9 cellular contexts compared by ENCODE assay signal in the genomic region with DNA sequence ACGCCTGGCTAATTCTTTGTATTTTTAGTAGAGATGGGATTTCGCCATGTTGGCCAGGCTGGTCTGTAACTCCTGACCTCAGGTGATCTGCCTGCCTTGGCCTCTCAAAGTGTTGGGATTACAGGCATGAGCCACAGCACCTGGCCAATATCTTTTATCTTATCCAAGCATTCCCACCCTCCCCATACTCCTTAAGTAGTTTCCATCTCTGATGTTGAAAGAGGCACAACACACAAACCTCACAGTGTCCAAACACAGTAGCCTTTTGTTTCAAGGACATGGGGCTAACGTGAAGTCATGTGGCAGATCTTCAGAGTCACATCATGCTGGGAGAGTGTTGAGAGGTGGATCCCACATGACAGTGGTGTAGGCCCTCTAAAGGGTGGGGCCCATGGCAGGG. TPM values are rescaled to one million over a fixed set of nuclear protein-coding genes. Genes with fewer than 3 reads are reported as not detected.
DNase-seq lines count a peak whose midpoint lies in the region; ATAC-seq lines count a peak whose summit lies in the region.
"Not testable (repeated sequence)": the region's sequence is repeated elsewhere in the genome, so short reads cannot be mapped to it uniquely, and the experiment has no call there.
"Had no signal": no experiment of that assay in that cellular context is flagged by ENCODE, and none has a peak within 500 bp of the region (broad histone marks: within the 10 kb centered on the region; RNA-seq: fewer than 3 reads in every experiment).

No MANE protein-coding gene starts in this region.

- DNase-seq in COLO829 (ENCODE audit: low spot score) = peak; percentile 90
- DNase-seq in SK-MEL-5 (ENCODE audit: low read depth, low spot score) = peak; percentile 98
- peak; percentile 77 for DNase-seq in globus pallidus (ENCODE audit: low spot score)
- not testable (repeated sequence) for DNase-seq in natural killer cell treated with Interleukin-12 subunit alpha and Interleukin-12 subunit beta and Interleukin-15 and Interleukin-18, amount 100 ng/mL, for 72 hours (ENCODE audit: low spot score)
- peak in 21 of 49 donors; percentile 9 to 62 (median 25) for DNase-seq in substantia nigra (lab: John Stamatoyannopoulos, UW)

- not testable (repeated sequence) for H3K27ac Mint-ChIP-seq in natural killer cell treated with Interleukin-12 subunit alpha and Interleukin-12 subunit beta and Interleukin-15 and Interleukin-18, amount 100 ng/mL, for 72 hours

- H3K27me3 ChIP-seq in layer of hippocampus (ENCODE audit: control insufficient read depth, insufficient read depth, low read length) = not testable (repeated sequence)

- H3K27me3 Mint-ChIP-seq in natural killer cell treated with Interleukin-12 subunit alpha and Interleukin-12 subunit beta and Interleukin-15 and Interleukin-18, amount 100 ng/mL, for 72 hours = peaks cover 9 to 33% of the 10 kb centered on the region in 2 donors

- H3K9me3 Mint-ChIP-seq in natural killer cell treated with Interleukin-12 subunit alpha and Interleukin-12 subunit beta and Interleukin-15 and Interleukin-18, amount 100 ng/mL, for 72 hours = not testable (repeated sequence)

- H3K4me3 Mint-ChIP-seq in natural killer cell treated with Interleukin-12 subunit alpha and Interleukin-12 subunit beta and Interleukin-15 and Interleukin-18, amount 100 ng/mL, for 72 hours = peak overlapping the region; percentile 37

- H3K36me3 Mint-ChIP-seq in natural killer cell treated with Interleukin-12 subunit alpha and Interleukin-12 subunit beta and Interleukin-15 and Interleukin-18, amount 100 ng/mL, for 72 hours = not testable (repeated sequence)

- ATAC-seq in natural killer cell treated with Interleukin-12 subunit alpha and Interleukin-12 subunit beta and Interleukin-15 and Interleukin-18, amount 100 ng/mL, for 72 hours = not testable (repeated sequence)

- peak overlapping the region; percentile 78 for H3K27ac ChIP-seq in cingulate gyrus (ENCODE audit: low read depth, low read length)
- peak overlapping the region; percentile 83 for H3K27ac ChIP-seq in layer of hippocampus (ENCODE audit: low read depth, low read length)
- H3K27ac ChIP-seq in substantia nigra (ENCODE audit: low read depth, low read length, poor library complexity, severe bottlenecking) = peak overlapping the region; percentile 78

- peaks cover 0 to 12% of the 10 kb centered on the region in 2 donors for H3K4me1 Mint-ChIP-seq in natural killer cell treated with Interleukin-12 subunit alpha and Interleukin-12 subunit beta and Interleukin-15 and Interleukin-18, amount 100 ng/mL, for 72 hours (ENCODE audit: low read depth in 2 of 2)

- in situ Hi-C loops in SK-MEL-5 (cut with HindIII; ENCODE audit: low pct_unique_long_range_greater_than_20kb, low sequenced_read_pairs) = not testable (repeated sequence)

RNA-seq across cellular contexts. Expression of a gene that starts 10.8 kb away (rescaled TPM):
- total RNA-seq in SK-MEL-5 (2014; rRNA removed; shearing (Covaris generic)) = 1.3 and 1.6 TPM in 2 replicates
- polyA plus RNA-seq in SK-MEL-5 (2015; cell fraction: cytosol; rRNA removed) = 1.1 and 1.8 TPM in 2 replicates
- 4.0 and 12.7 TPM in 2 replicates for polyA plus RNA-seq in SK-MEL-5 (2015; cell fraction: nucleus; rRNA removed)
- total RNA-seq in natural killer cell treated with Interleukin-12 subunit alpha and Interleukin-12 subunit beta and Interleukin-15 and Interleukin-18, amount 100 ng/mL, for 72 hours = not detected
- total RNA-seq: CD4-positive, CD25-positive, alpha-beta regulatory T cell had no signal
- polyA plus RNA-seq: CD4-positive, CD25-positive, alpha-beta regulatory T cell had no signal

RNA-seq across cellular contexts. Expression of a gene that starts 11.7 kb away (rescaled TPM):
- 460 and 588 TPM in 2 replicates for total RNA-seq in SK-MEL-5 (2014; rRNA removed; shearing (Covaris generic))
- 331 and 394 TPM in 2 replicates for polyA plus RNA-seq in SK-MEL-5 (2015; cell fraction: cytosol; rRNA removed)
- 121 and 149 TPM in 2 replicates for polyA plus RNA-seq in SK-MEL-5 (2015; cell fraction: nucleus; rRNA removed)
- total RNA-seq in natural killer cell treated with Interleukin-12 subunit alpha and Interleukin-12 subunit beta and Interleukin-15 and Interleukin-18, amount 100 ng/mL, for 72 hours = 100 to 1,000 TPM; 101 to 111 TPM

RNA-seq across cellular contexts. Expression of a gene that starts 26.0 kb away (rescaled TPM):
- total RNA-seq in SK-MEL-5 (2014; rRNA removed; shearing (Covaris generic)) = 0.90 and 1.2 TPM in 2 replicates
- 1.7 and 2.9 TPM in 2 replicates for polyA plus RNA-seq in SK-MEL-5 (2015; cell fraction: cytosol; rRNA removed)
- polyA plus RNA-seq in SK-MEL-5 (2015; cell fraction: nucleus; rRNA removed) = 4.1 and 7.5 TPM in 2 replicates
- total RNA-seq in natural killer cell treated with Interleukin-12 subunit alpha and Interleukin-12 subunit beta and Interleukin-15 and Interleukin-18, amount 100 ng/mL, for 72 hours = under 1 TPM; 0.53 to 0.93 TPM
- total RNA-seq: H4 had no signal
